32 cellular contexts compared by ENCODE assay signal in genomic region chr1:3568815-3569435, GRCh38.
"Had no signal": no experiment of that assay in that cellular context is flagged by ENCODE, and none has a peak within 500 bp of the region (broad histone marks: within the 10 kb centered on the region; RNA-seq: fewer than 3 reads in every experiment).

No MANE protein-coding gene starts in this region.

- H3K4me2 ChIP-seq: PC-9, SK-N-SH had no signal

- H3K9me3 Mint-ChIP-seq: activated CD4-positive, alpha-beta T cell treated with anti-CD3 and anti-CD28 coated beads, Interleukin-2, amount 10 ng/mL, durations not matched to agents 24 days and 14 days; activated CD8-positive, alpha-beta T cell treated with anti-CD3 and anti-CD28 coated beads for 36 hours; activated naive CD8-positive, alpha-beta T cell treated with anti-CD3 and anti-CD28 coated beads for 36 hours; activated T-cell treated with anti-CD3 and anti-CD28 coated beads, Interleukin-2, amount 50 U/mL, for 72 hours; activated T-helper 17 cell treated with anti-CD3 and anti-CD28 coated beads, Interleukin-2, amount 50 U/mL, for 72 hours; T-helper 1 cell treated with Interleukin-12 subunit alpha and Interleukin-12 subunit beta and Interleukin-4 antibody, amounts not matched to agents 30 μg/mL and 1 μg/mL, for 36 hours; T-helper 2 cell treated with Interferon-gamma antibody and Interleukin-4, amounts not matched to agents 5 μg/mL and 100 μg/mL, for 36 hours had no signal

- H3K27me3 ChIP-seq: brain microvascular endothelial cell had no signal

- ATAC-seq: activated CD8-positive, alpha-beta T cell treated with anti-CD3 and anti-CD28 coated beads for 36 hours; activated T-cell treated with anti-CD3 and anti-CD28 coated beads, Interleukin-2, amount 50 U/mL, for 72 hours; activated T-helper 17 cell treated with anti-CD3 and anti-CD28 coated beads, Interleukin-2, amount 50 U/mL, for 72 hours had no signal

- H3K4me3 Mint-ChIP-seq: activated CD4-positive, alpha-beta T cell treated with anti-CD3 and anti-CD28 coated beads, Interleukin-2, amount 10 ng/mL, durations not matched to agents 24 days and 14 days; activated CD8-positive, alpha-beta T cell treated with anti-CD3 and anti-CD28 coated beads for 36 hours; activated naive CD8-positive, alpha-beta T cell treated with anti-CD3 and anti-CD28 coated beads for 36 hours; activated T-cell treated with anti-CD3 and anti-CD28 coated beads, Interleukin-2, amount 50 U/mL, for 72 hours; activated T-helper 17 cell treated with anti-CD3 and anti-CD28 coated beads, Interleukin-2, amount 50 U/mL, for 72 hours; T-helper 1 cell treated with Interleukin-12 subunit alpha and Interleukin-12 subunit beta and Interleukin-4 antibody, amounts not matched to agents 30 μg/mL and 1 μg/mL, for 36 hours; T-helper 2 cell treated with Interferon-gamma antibody and Interleukin-4, amounts not matched to agents 5 μg/mL and 100 μg/mL, for 36 hours had no signal

- H3K4me1 ChIP-seq: SJSA1 had no signal

- H3K36me3 ChIP-seq: brain microvascular endothelial cell, SJSA1 had no signal

- H3K4me1 Mint-ChIP-seq: activated CD4-positive, alpha-beta T cell treated with anti-CD3 and anti-CD28 coated beads, Interleukin-2, amount 10 ng/mL, durations not matched to agents 24 days and 14 days; activated naive CD8-positive, alpha-beta T cell treated with anti-CD3 and anti-CD28 coated beads for 36 hours; activated T-helper 17 cell treated with anti-CD3 and anti-CD28 coated beads, Interleukin-2, amount 50 U/mL, for 72 hours had no signal

- H3K4me3 ChIP-seq: PC-9, SJSA1 had no signal

- H3K27ac Mint-ChIP-seq: activated CD4-positive, alpha-beta T cell treated with anti-CD3 and anti-CD28 coated beads, Interleukin-2, amount 10 ng/mL, durations not matched to agents 24 days and 14 days; activated CD8-positive, alpha-beta T cell treated with anti-CD3 and anti-CD28 coated beads for 36 hours; activated naive CD8-positive, alpha-beta T cell treated with anti-CD3 and anti-CD28 coated beads for 36 hours; activated T-cell treated with anti-CD3 and anti-CD28 coated beads, Interleukin-2, amount 50 U/mL, for 72 hours; activated T-helper 17 cell treated with anti-CD3 and anti-CD28 coated beads, Interleukin-2, amount 50 U/mL, for 72 hours; T-helper 1 cell treated with Interleukin-12 subunit alpha and Interleukin-12 subunit beta and Interleukin-4 antibody, amounts not matched to agents 30 μg/mL and 1 μg/mL, for 36 hours; T-helper 2 cell treated with Interferon-gamma antibody and Interleukin-4, amounts not matched to agents 5 μg/mL and 100 μg/mL, for 36 hours had no signal

- H3K36me3 Mint-ChIP-seq: activated naive CD8-positive, alpha-beta T cell treated with anti-CD3 and anti-CD28 coated beads for 36 hours had no signal

- H3K27me3 Mint-ChIP-seq: activated CD4-positive, alpha-beta T cell treated with anti-CD3 and anti-CD28 coated beads, Interleukin-2, amount 10 ng/mL, durations not matched to agents 24 days and 14 days; activated CD8-positive, alpha-beta T cell treated with anti-CD3 and anti-CD28 coated beads for 36 hours; activated naive CD8-positive, alpha-beta T cell treated with anti-CD3 and anti-CD28 coated beads for 36 hours; activated T-helper 17 cell treated with anti-CD3 and anti-CD28 coated beads, Interleukin-2, amount 50 U/mL, for 72 hours had no signal

- H2AFZ ChIP-seq: PC-9 had no signal

- DNase-seq: activated CD4-positive, alpha-beta T cell treated with anti-CD3 and anti-CD28 coated beads, Interleukin-2, amount 10 ng/mL, durations not matched to agents 24 days and 14 days; activated CD4-positive, alpha-beta T cell treated with anti-CD3 and anti-CD28 coated beads, Interleukin-2, amount 50 U/mL, for 4 hours; activated CD8-positive, alpha-beta T cell treated with anti-CD3 and anti-CD28 coated beads for 36 hours; activated effector memory CD4-positive, alpha-beta T cell treated with anti-CD3 and anti-CD28 coated beads, Interleukin-2, amount 50 U/mL, for 16 hours; activated naive CD4-positive, alpha-beta T cell; activated naive CD4-positive, alpha-beta T cell treated with anti-CD3 and anti-CD28 coated beads, Interleukin-2, amount 50 U/mL, for 16 hours; activated naive CD8-positive, alpha-beta T cell treated with anti-CD3 and anti-CD28 coated beads for 36 hours; activated T-cell treated with anti-CD3 and anti-CD28 coated beads, Interleukin-2, amount 50 U/mL, for 1 hour; activated T-cell treated with anti-CD3 and anti-CD28 coated beads, Interleukin-2, amount 50 U/mL, for 72 hours; amniotic stem cell; aorta; brain microvascular endothelial cell; Kasumi-1; KG1; MM.1S; MV-4-11; NCI-H1092; NCI-H1436 treated with DMSO at 0.1 percent for 48 hours; NCI-H1694 treated with DMSO at 0.1 percent for 48 hours; NCI-H2029; NCI-H510A; NCI-H526; NCI-H748 treated with DMSO at 0.1 percent for 48 hours; NK-92 treated with Interleukin-12 subunit alpha and Interleukin-12 subunit beta, amount 100 ng/mL, for 24 hours; PC-9; SHP77; SK-N-SH had no signal

- H3K9ac ChIP-seq: SK-N-SH had no signal

- H3K27ac ChIP-seq: brain microvascular endothelial cell, PC-9, RWPE1, SJSA1 had no signal

- H3K9me3 ChIP-seq: SJSA1, SK-N-SH had no signal
